ENCODE assay signal across 16 cellular contexts in genomic region chr2:217923007-217923686, GRCh38.
DNase-seq lines count a peak whose midpoint lies in the region; ATAC-seq and TF ChIP-seq lines count a peak whose summit lies in the region.
"Had no signal": no experiment of that assay in that cellular context is flagged by ENCODE, and none has a peak within 500 bp of the region (broad histone marks: within the 10 kb centered on the region; RNA-seq: fewer than 3 reads in every experiment).

No MANE protein-coding gene starts in this region.

- no peaks in the 10 kb centered on the region for H3K9me2 ChIP-seq in Karpas-422 (replicated peaks; ENCODE audit: insufficient read depth, low read length)

- no TSS peak for BruUV-seq in Caco-2 (replicated peaks; lab: Mats Ljungman, UMichigan)

- POLR2A ChIA-PET in RWPE1 (lab: Yijun Ruan, JAX; ENCODE audit: low non-redundant PET) (no interaction called here), Caco-2 (lab: Charles Lee) (no interaction called here)
- POLR2A ChIA-PET in activated CD8-positive, alpha-beta T cell treated with anti-CD3 and anti-CD28 coated beads, Interleukin-2, amount 10 ng/mL, durations not matched to agents 7 days and 5 days (lab: Charles Lee): no interaction called here

- H3K4me1 ChIP-seq in esophagus muscularis mucosa (peaks cover 100% of the 10 kb centered on the region in 4 donors), muscle layer of duodenum (ENCODE audit: control insufficient read depth in 1 of 2, insufficient read depth in 2 of 2, low read length in 2 of 2) (peaks cover 28 to 96% of the 10 kb centered on the region in 2 donors), Karpas-422 (ENCODE audit: low read length) (no peaks in the 10 kb centered on the region), Caco-2 (no peaks in the 10 kb centered on the region)

- H3K4me3 ChIP-seq in esophagus muscularis mucosa (peak overlapping the region; percentile 26 to 35 (median 32)), muscle layer of duodenum (ENCODE audit: low read depth in 1 of 2, low read length in 2 of 2) (peak overlapping the region in 1 of 2 donors; percentile 30), Karpas-422 (ENCODE audit: low read length) (no peak overlapping the region), Caco-2 (ENCODE audit: low read depth, low read length) (no peak overlapping the region)

- H3K79me2 ChIP-seq in Karpas-422 (ENCODE audit: low read length): no peaks in the 10 kb centered on the region

- TF ChIP-seq POLR2A in esophagus muscularis mucosa (IDR thresholded peaks at IDR 0.05; ENCODE audit: low read depth): no peak

- CTCF ChIA-PET in RWPE1 (lab: Yijun Ruan, JAX): interaction anchor here (0.5 to 0.6 kb wide), 2 partner anchors 88 to 90 kb away, joined by 3 to 6 read pairs; no protein-coding TSS in a partner anchor
- CTCF ChIA-PET in activated CD8-positive, alpha-beta T cell treated with anti-CD3 and anti-CD28 coated beads, Interleukin-2, amount 10 ng/mL, durations not matched to agents 7 days and 5 days (lab: Charles Lee): no interaction called here
- CTCF ChIA-PET in Caco-2 (lab: Charles Lee): interaction anchor here (0.7 kb wide), 1 partner anchor 9 kb away, joined by 3 read pairs; no protein-coding TSS in a partner anchor

- no peaks in the 10 kb centered on the region for H3K27me3 ChIP-seq in esophagus muscularis mucosa
- H3K27me3 ChIP-seq in muscle layer of duodenum (ENCODE audit: low read depth, low read length): no peaks in the 10 kb centered on the region
- no peaks in the 10 kb centered on the region for H3K27me3 ChIP-seq in Karpas-422 (ENCODE audit: low read length)
- H3K27me3 ChIP-seq in Caco-2 (replicated peaks; ENCODE audit: control insufficient read depth, insufficient read depth, low read length): no peaks in the 10 kb centered on the region

- peaks cover 8% of the 10 kb centered on the region for H3K27me3 Mint-ChIP-seq in activated CD8-positive, alpha-beta T cell treated with anti-CD3 and anti-CD28 coated beads, Interleukin-2, amount 10 ng/mL, durations not matched to agents 7 days and 5 days (ENCODE audit: low read depth)
- no peaks in the 10 kb centered on the region for H3K27me3 Mint-ChIP-seq in Caco-2 (ENCODE audit: insufficient read depth, unreplicated experiment)
- H3K27me3 Mint-ChIP-seq: activated CD8-positive, alpha-beta T cell treated with anti-CD3 and anti-CD28 coated beads for 36 hours; activated T-helper 17 cell treated with anti-CD3 and anti-CD28 coated beads, Interleukin-2, amount 50 U/mL, for 72 hours had no signal

- peaks cover 2% of the 10 kb centered on the region for H3K4me1 Mint-ChIP-seq in activated CD8-positive, alpha-beta T cell treated with anti-CD3 and anti-CD28 coated beads, Interleukin-2, amount 10 ng/mL, durations not matched to agents 7 days and 5 days (ENCODE audit: low read depth)
- H3K4me1 Mint-ChIP-seq in Caco-2 (ENCODE audit: low read depth, unreplicated experiment): no peaks in the 10 kb centered on the region
- H3K4me1 Mint-ChIP-seq: activated T-helper 17 cell treated with anti-CD3 and anti-CD28 coated beads, Interleukin-2, amount 50 U/mL, for 72 hours had no signal

- H3K27ac Mint-ChIP-seq in activated CD8-positive, alpha-beta T cell treated with anti-CD3 and anti-CD28 coated beads, Interleukin-2, amount 10 ng/mL, durations not matched to agents 7 days and 5 days: no peak overlapping the region
- H3K27ac Mint-ChIP-seq in Caco-2 (ENCODE audit: unreplicated experiment): no peak overlapping the region
- H3K27ac Mint-ChIP-seq: activated CD8-positive, alpha-beta T cell treated with anti-CD3 and anti-CD28 coated beads for 36 hours; activated T-helper 17 cell treated with anti-CD3 and anti-CD28 coated beads, Interleukin-2, amount 50 U/mL, for 72 hours; stimulated activated memory B cell treated with anti-CD40 and anti-IgM and Interleukin-4, amounts not matched to agents 10 μg/mL and 1 μg/mL and 100 μg/mL, for 72 hours had no signal

- no peak overlapping the region for H3K4me2 ChIP-seq in Karpas-422 (ENCODE audit: low read depth, low read length, poor library complexity, severe bottlenecking)

- 64% methylated on average over 7 of the region's 8 CpGs for WGBS in esophagus muscularis mucosa

- DNase-seq in RWPE1 (ENCODE audit: low spot score): no peak
- no peak for DNase-seq in esophagus muscularis mucosa (ENCODE audit: extremely low spot score)
- no peak for DNase-seq in substantia nigra (lab: John Stamatoyannopoulos, UW)
- no peak for DNase-seq in Karpas-422
- DNase-seq in activated CD8-positive, alpha-beta T cell treated with anti-CD3 and anti-CD28 coated beads, Interleukin-2, amount 10 ng/mL, durations not matched to agents 7 days and 5 days: no peak
- DNase-seq in Caco-2: no peak
- DNase-seq in germinal center (ENCODE audit: low spot score): no peak
- DNase-seq: activated CD8-positive, alpha-beta T cell treated with anti-CD3 and anti-CD28 coated beads for 36 hours; AML-193; effector CD4-positive, alpha-beta T cell; KG1; NCI-H345; retina had no signal

- H3K27ac ChIP-seq in RWPE1 (peak overlapping the region; percentile 47; the same call in 1 of the 2 replicates), esophagus muscularis mucosa (replicated peaks in 1 of 4) (peak overlapping the region; percentile 89 to 98 (median 97)), muscle layer of duodenum (ENCODE audit: low read length) (peak overlapping the region; percentile 95), substantia nigra (ENCODE audit: low read depth, low read length, poor library complexity, severe bottlenecking) (peak overlapping the region; percentile 80), Karpas-422 (ENCODE audit: low read length) (no peak overlapping the region)

- H2AFZ ChIP-seq in Karpas-422 (ENCODE audit: low read length): no peak overlapping the region

- TF ChIP-seq CTCF in RWPE1 (conservative IDR thresholded peaks at IDR 0.05; ENCODE audit: low read depth) (no peak), esophagus muscularis mucosa (IDR thresholded peaks at IDR 0.05) (no peak), Caco-2 (IDR thresholded peaks at IDR 0.05; ENCODE audit: insufficient read depth in 1 of 2, low read depth in 1 of 2, low read length in 1 of 2, severe bottlenecking in 1 of 2, unreplicated experiment in 1 of 2) (no peak)

- H3K4me3 Mint-ChIP-seq in activated CD8-positive, alpha-beta T cell treated with anti-CD3 and anti-CD28 coated beads, Interleukin-2, amount 10 ng/mL, durations not matched to agents 7 days and 5 days: no peak overlapping the region
- no peak overlapping the region for H3K4me3 Mint-ChIP-seq in Caco-2 (ENCODE audit: unreplicated experiment)
- H3K4me3 Mint-ChIP-seq: activated CD8-positive, alpha-beta T cell treated with anti-CD3 and anti-CD28 coated beads for 36 hours; activated T-helper 17 cell treated with anti-CD3 and anti-CD28 coated beads, Interleukin-2, amount 50 U/mL, for 72 hours; stimulated activated memory B cell treated with anti-CD40 and anti-IgM and Interleukin-4, amounts not matched to agents 10 μg/mL and 1 μg/mL and 100 μg/mL, for 72 hours had no signal

- H3K36me3 Mint-ChIP-seq in activated CD8-positive, alpha-beta T cell treated with anti-CD3 and anti-CD28 coated beads, Interleukin-2, amount 10 ng/mL, durations not matched to agents 7 days and 5 days (ENCODE audit: low read depth): no peaks in the 10 kb centered on the region
- no peaks in the 10 kb centered on the region for H3K36me3 Mint-ChIP-seq in Caco-2 (ENCODE audit: insufficient read depth, unreplicated experiment)
- H3K36me3 Mint-ChIP-seq: stimulated activated memory B cell treated with anti-CD40 and anti-IgM and Interleukin-4, amounts not matched to agents 10 μg/mL and 1 μg/mL and 100 μg/mL, for 72 hours had no signal

- H3K9me3 ChIP-seq in esophagus muscularis mucosa: no peaks in the 10 kb centered on the region
- no peaks in the 10 kb centered on the region for H3K9me3 ChIP-seq in muscle layer of duodenum (ENCODE audit: control insufficient read depth in 1 of 2, low read length in 2 of 2)
- no peaks in the 10 kb centered on the region for H3K9me3 ChIP-seq in Karpas-422 (ENCODE audit: low read length)
- no peaks in the 10 kb centered on the region for H3K9me3 ChIP-seq in Caco-2

- no peak for ATAC-seq in activated CD8-positive, alpha-beta T cell treated with anti-CD3 and anti-CD28 coated beads, Interleukin-2, amount 10 ng/mL, durations not matched to agents 7 days and 5 days
- ATAC-seq: activated CD8-positive, alpha-beta T cell treated with anti-CD3 and anti-CD28 coated beads for 36 hours; activated T-helper 17 cell treated with anti-CD3 and anti-CD28 coated beads, Interleukin-2, amount 50 U/mL, for 72 hours had no signal

- intact Hi-C loops in esophagus muscularis mucosa (cut with DNase I): no loop called here
- intact Hi-C loops in Caco-2 (cut with micrococcal nuclease; ENCODE audit: unreplicated experiment): no loop called here

- H3K9me3 Mint-ChIP-seq in activated CD8-positive, alpha-beta T cell treated with anti-CD3 and anti-CD28 coated beads, Interleukin-2, amount 10 ng/mL, durations not matched to agents 7 days and 5 days (ENCODE audit: insufficient read depth): no peaks in the 10 kb centered on the region
- no peaks in the 10 kb centered on the region for H3K9me3 Mint-ChIP-seq in Caco-2 (ENCODE audit: unreplicated experiment)
- H3K9me3 Mint-ChIP-seq: activated CD8-positive, alpha-beta T cell treated with anti-CD3 and anti-CD28 coated beads for 36 hours; activated T-helper 17 cell treated with anti-CD3 and anti-CD28 coated beads, Interleukin-2, amount 50 U/mL, for 72 hours; stimulated activated memory B cell treated with anti-CD40 and anti-IgM and Interleukin-4, amounts not matched to agents 10 μg/mL and 1 μg/mL and 100 μg/mL, for 72 hours had no signal

- H4K20me1 ChIP-seq in Karpas-422 (ENCODE audit: insufficient read depth, low read depth, low read length): no peaks in the 10 kb centered on the region

- no peak for TF ChIP-seq EP300 in esophagus muscularis mucosa (IDR thresholded peaks at IDR 0.05)

- H3K9ac ChIP-seq in Karpas-422 (ENCODE audit: low read length): no peak overlapping the region

- H3K36me3 ChIP-seq in esophagus muscularis mucosa: peaks cover 0 to 31% (median 15%) of the 10 kb centered on the region in 4 donors
- peaks cover 0 to 4% of the 10 kb centered on the region in 2 donors for H3K36me3 ChIP-seq in muscle layer of duodenum (ENCODE audit: control insufficient read depth in 1 of 2, insufficient read depth in 2 of 2, low read length in 2 of 2)
- H3K36me3 ChIP-seq in Karpas-422 (ENCODE audit: insufficient read depth, low read length): no peaks in the 10 kb centered on the region
- no peaks in the 10 kb centered on the region for H3K36me3 ChIP-seq in Caco-2 (ENCODE audit: control insufficient read depth, insufficient read depth, low read length)

Comparison
In these comparisons a context has a peak if more than half of its experiments do, and no peak if none do; other contexts are left out.
1. H3K4me3 ChIP-seq: peak in esophagus muscularis mucosa (4 of 4); none in Karpas-422 (single experiment) and Caco-2 (single experiment).